In the genomic region with DNA sequence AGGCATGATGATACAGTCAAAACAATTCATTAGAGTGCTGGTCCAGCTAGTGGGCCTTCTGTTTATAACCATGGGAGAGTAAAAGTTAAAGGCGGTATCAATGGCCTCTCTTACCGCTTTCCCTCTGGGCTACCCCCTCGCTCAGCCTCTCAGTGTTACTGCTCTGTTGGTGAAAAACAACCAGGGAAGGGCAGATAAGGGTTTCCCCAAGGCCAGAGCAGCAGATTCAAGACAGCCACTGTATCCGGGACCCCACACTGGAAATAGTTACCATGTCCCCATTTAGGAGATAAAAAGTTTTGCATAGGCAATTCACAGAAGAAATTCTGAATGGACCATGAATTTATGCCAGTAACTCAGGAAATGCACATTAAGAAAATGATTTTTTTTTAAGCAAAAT, we compare ENCODE assay signal across 31 cellular contexts. TPM values are rescaled to one million over a fixed set of nuclear protein-coding genes. Genes with fewer than 3 reads are reported as not detected.
"Had no signal": no experiment of that assay in that cellular context is flagged by ENCODE, and none has a peak within 500 bp of the region (broad histone marks: within the 10 kb centered on the region; RNA-seq: fewer than 3 reads in every experiment).

No MANE protein-coding gene starts in this region.

- H3K9ac ChIP-seq: neural progenitor cell, parathyroid adenoma had no signal

- H3K4me3 ChIP-seq: neural progenitor cell, ovary, psoas muscle, skin epidermis, smooth muscle cell, spleen, suprapubic skin, thoracic aorta, thyroid gland, tibial nerve, upper lobe of left lung, vagina had no signal

- H3K4me1 ChIP-seq: neural progenitor cell, parathyroid adenoma, psoas muscle, spleen, suprapubic skin, thyroid gland, tibial nerve, upper lobe of left lung, vagina had no signal

- H3K4me2 ChIP-seq: neural progenitor cell, smooth muscle cell had no signal

- H3K27ac ChIP-seq: neural progenitor cell, ovary, parathyroid adenoma, psoas muscle, skin epidermis, spleen, suprapubic skin, thoracic aorta, thyroid gland, tibial nerve, upper lobe of left lung, vagina had no signal

- H3K9me3 ChIP-seq: ovary, psoas muscle, spleen, suprapubic skin, thoracic aorta, thyroid gland, tibial nerve, upper lobe of left lung, vagina had no signal

- ATAC-seq: natural killer cell; psoas muscle; right cardiac atrium; sciatic nerve; stimulated activated memory B cell treated with anti-CD40 and anti-IgM and Interleukin-4, amounts not matched to agents 10 μg/mL and 1 μg/mL and 100 μg/mL, for 72 hours; stimulated activated naive CD8-positive, alpha-beta T cell treated with anti-CD3 and anti-CD28 coated beads, Interleukin-15, amount 100 ng/mL, for 72 hours; stimulated activated naive CD8-positive, alpha-beta T cell treated with anti-CD3 and anti-CD28 coated beads, Interleukin-15, Interleukin-2, amounts not matched to agents 100 U/mL and 50 U/mL, for 24 hours had no signal

- H2AFZ ChIP-seq: neural progenitor cell, parathyroid adenoma had no signal

- H3K27me3 ChIP-seq: neural progenitor cell, thyroid gland, tibial nerve, upper lobe of left lung, vagina had no signal

- H3K79me2 ChIP-seq: parathyroid adenoma had no signal

- FAIRE-seq: urothelium cell line had no signal

- H3K36me3 ChIP-seq: neural progenitor cell, ovary, spleen, suprapubic skin, thoracic aorta, thyroid gland, tibial nerve, upper lobe of left lung, vagina had no signal

- DNase-seq: natural killer cell; occipital lobe; ovary; psoas muscle; right cardiac atrium; spleen; stimulated activated CD4-positive, alpha-beta T cell treated with anti-CD3 and anti-CD28 coated beads, Interleukin-12 subunit alpha, Interleukin-12 subunit beta, amount 100 ng/mL, for 4 hours; stimulated activated CD4-positive, alpha-beta T cell treated with anti-CD3 and anti-CD28 coated beads, Interleukin-1b, Interleukin-23, amount 100 ng/mL, for 48 hours; stimulated activated CD4-positive, alpha-beta T cell treated with anti-CD3 and anti-CD28 coated beads, Interleukin-4, amount 100 ng/mL, for 1 hour; stimulated activated CD4-positive, alpha-beta T cell treated with anti-CD3 and anti-CD28 coated beads, Interleukin-4, amount 100 ng/mL, for 4 hours; stimulated activated CD8-positive, alpha-beta memory T cell treated with anti-CD3 and anti-CD28 coated beads, Interleukin-4, amount 100 ng/mL, for 48 hours; stimulated activated naive CD4-positive, alpha-beta T cell; stimulated activated naive CD8-positive, alpha-beta T cell treated with anti-CD3 and anti-CD28 coated beads, Interleukin-15, amount 100 ng/mL, for 72 hours; stimulated activated naive CD8-positive, alpha-beta T cell treated with anti-CD3 and anti-CD28 coated beads, Interleukin-15, Interleukin-2, amounts not matched to agents 100 U/mL and 50 U/mL, for 24 hours; substantia nigra; thyroid gland; trophoblast cell; upper lobe of left lung had no signal

RNA-seq across cellular contexts. Expression of a gene that starts 13.4 kb away (rescaled TPM):
- total RNA-seq: natural killer cell, osteoblast, psoas muscle, sciatic nerve, smooth muscle cell, spleen, tibial nerve, ureter, vagina had no signal
- polyA plus RNA-seq: psoas muscle, smooth muscle cell, spleen had no signal
